Comparison of ENCODE assay signal across 8 cellular contexts in the genomic region with DNA sequence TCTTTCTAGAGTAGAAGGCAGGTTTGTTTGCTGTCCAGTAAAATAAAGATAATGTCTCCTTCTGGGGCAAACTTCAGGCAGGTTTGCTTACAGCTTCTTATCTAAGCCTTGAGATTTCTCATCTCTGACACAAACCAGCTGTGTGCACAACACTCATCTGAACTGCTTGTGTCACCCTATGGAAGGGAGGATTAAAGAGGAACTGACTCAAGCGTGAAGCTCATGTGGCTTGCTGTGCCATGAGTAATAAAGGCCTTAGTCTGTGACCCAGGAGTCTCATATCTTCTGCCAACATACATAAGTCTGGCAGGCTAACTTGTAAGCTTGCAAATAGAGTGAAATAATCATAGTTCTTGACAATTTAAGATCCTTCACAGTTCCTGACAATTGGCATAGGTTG. TPM values are rescaled to one million over a fixed set of nuclear protein-coding genes. Genes with fewer than 3 reads are reported as not detected.
DNase-seq lines count a peak whose midpoint lies in the region; ATAC-seq and TF ChIP-seq lines count a peak whose summit lies in the region.

No MANE protein-coding gene starts in this region.

- H3K9me3 ChIP-seq in IMR-90 (ENCODE audit: control insufficient read depth, insufficient read depth, low read length), result no peaks in the 10 kb centered on the region

- H3K4me3 Mint-ChIP-seq in activated naive CD4-positive, alpha-beta T cell treated with anti-CD3 and anti-CD28 coated beads, Interleukin-2, amount 10 ng/mL, durations not matched to agents 7 days and 5 days, result no peak overlapping the region
- H3K4me3 Mint-ChIP-seq in naive thymus-derived CD8-positive, alpha-beta T cell, result no peak overlapping the region
- H3K4me3 Mint-ChIP-seq in GM23338, result no peak overlapping the region

- in situ Hi-C loops in IMR-90 (cut with MboI; ENCODE audit: low sequenced_read_pairs), result no loop called here

- BruUV-seq in IMR-90 (replicated peaks; lab: Mats Ljungman, UMichigan), result no TSS peak

- CTCF ChIA-PET in activated naive CD4-positive, alpha-beta T cell treated with anti-CD3 and anti-CD28 coated beads, Interleukin-2, amount 10 ng/mL, durations not matched to agents 7 days and 5 days (lab: Charles Lee), result no interaction called here
- CTCF ChIA-PET in IMR-90 (lab: Yijun Ruan, JAX), result no interaction called here

- no peaks in the 10 kb centered on the region for H3K79me2 ChIP-seq in GM23338 (replicated peaks; ENCODE audit: insufficient read depth)

- H3K9me1 ChIP-seq in IMR-90 (ENCODE audit: insufficient read depth, low read length), result no peaks in the 10 kb centered on the region

- H3K23ac ChIP-seq in IMR-90 (ENCODE audit: low read depth, low read length), result no peak overlapping the region

- WGBS in IMR-90 (ENCODE audit: extremely low coverage in 2 of 2, insufficient read length in 1 of 2), 2 experiments, result no CpG with 5 or more reads among the region's 1 CpG

- no peak overlapping the region for H4K8ac ChIP-seq in IMR-90 (ENCODE audit: low read depth in 2 of 2, low read length in 2 of 2)

- no peak overlapping the region for H3K56ac ChIP-seq in IMR-90 (ENCODE audit: extremely low read depth, insufficient read depth, low read length)

- H3K4me2 ChIP-seq in IMR-90 (ENCODE audit: low read depth, low read length) (no peak overlapping the region), GM23338 (no peak overlapping the region)

- H4K20me1 ChIP-seq in IMR-90 (ENCODE audit: insufficient read depth, low read length) (no peaks in the 10 kb centered on the region), GM23338 (replicated peaks; ENCODE audit: insufficient read depth) (no peaks in the 10 kb centered on the region)

- H3K27me3 ChIP-seq in IMR-90 (ENCODE audit: control insufficient read depth, insufficient read depth, low read length) (no peaks in the 10 kb centered on the region), GM23338 (ENCODE audit: insufficient read depth) (no peaks in the 10 kb centered on the region)

- H3K9me3 Mint-ChIP-seq in activated naive CD4-positive, alpha-beta T cell treated with anti-CD3 and anti-CD28 coated beads, Interleukin-2, amount 50 U/mL, for 72 hours, result no peaks in the 10 kb centered on the region
- no peaks in the 10 kb centered on the region for H3K9me3 Mint-ChIP-seq in activated naive CD4-positive, alpha-beta T cell treated with anti-CD3 and anti-CD28 coated beads, Interleukin-2, amount 10 ng/mL, durations not matched to agents 7 days and 5 days
- H3K9me3 Mint-ChIP-seq in naive thymus-derived CD8-positive, alpha-beta T cell, result peaks cover 0 to 4% (median 0%) of the 10 kb centered on the region in 9 donors
- peaks cover 5% of the 10 kb centered on the region; the same call in 2 of the 3 replicates for H3K9me3 Mint-ChIP-seq in GM23338

- no peak overlapping the region for H4K91ac ChIP-seq in IMR-90 (ENCODE audit: insufficient read depth, low read depth, low read length)

- H2BK5ac ChIP-seq in IMR-90 (ENCODE audit: low read depth, low read length, poor library complexity, severe bottlenecking), result no peak overlapping the region

- H2BK20ac ChIP-seq in IMR-90 (ENCODE audit: low read depth, low read length), result no peak overlapping the region

- no peaks in the 10 kb centered on the region for H3K79me1 ChIP-seq in IMR-90 (ENCODE audit: low read depth in 1 of 2, low read length in 2 of 2)

- TF ChIP-seq CTCF in IMR-90 (conservative IDR thresholded peaks at IDR 0.05; ENCODE audit: low read depth, low read length) (no peak), cardiac fibroblast (IDR thresholded peaks at IDR 0.05; ENCODE audit: low read depth, low read length) (no peak), GM23338 (conservative IDR thresholded peaks at IDR 0.05; ENCODE audit: low read depth in 2 of 2) (no peak)

- no peak overlapping the region for H2AFZ ChIP-seq in IMR-90 (replicated peaks; ENCODE audit: low read length, poor library complexity)
- H2AFZ ChIP-seq in GM23338, result no peak overlapping the region

- no peaks in the 10 kb centered on the region for H3K9me2 ChIP-seq in GM23338 (ENCODE audit: insufficient read depth)

- POLR2A ChIA-PET in IMR-90 (lab: Charles Lee; ENCODE audit: unreplicated experiment), result no interaction called here
- POLR2A ChIA-PET in naive thymus-derived CD8-positive, alpha-beta T cell (lab: Charles Lee), result no interaction called here

- H3K4me1 Mint-ChIP-seq in activated naive CD4-positive, alpha-beta T cell treated with anti-CD3 and anti-CD28 coated beads, Interleukin-2, amount 10 ng/mL, durations not matched to agents 7 days and 5 days, result no peaks in the 10 kb centered on the region
- H3K4me1 Mint-ChIP-seq in naive thymus-derived CD8-positive, alpha-beta T cell, result no peaks in the 10 kb centered on the region
- H3K4me1 Mint-ChIP-seq in GM23338, result peaks cover 12% of the 10 kb centered on the region

- TF ChIP-seq POLR2A in IMR-90 (IDR thresholded peaks at IDR 0.05; ENCODE audit: low read depth, low read length), result no peak

- no peak overlapping the region for H3K4me3 ChIP-seq in IMR-90 (ENCODE audit: insufficient read depth, low read depth, low read length)
- no peak overlapping the region for H3K4me3 ChIP-seq in cardiac fibroblast (replicated peaks in 1 of 2; ENCODE audit: low read depth in 2 of 2, low read length in 2 of 2)
- no peak overlapping the region for H3K4me3 ChIP-seq in GM23338

- H3K18ac ChIP-seq in IMR-90 (ENCODE audit: low read depth, low read length), result no peak overlapping the region

- H3K9ac ChIP-seq in IMR-90 (ENCODE audit: low read depth, low read length), result no peak overlapping the region

- peak; percentile 87 to 100 for ATAC-seq in activated naive CD4-positive, alpha-beta T cell treated with anti-CD3 and anti-CD28 coated beads, Interleukin-2, amount 50 U/mL, for 72 hours
- peak; percentile 90 for ATAC-seq in IMR-90 (ENCODE audit: low read depth)
- peak; percentile 90 for ATAC-seq in stimulated activated naive CD8-positive, alpha-beta T cell treated with anti-CD3 and anti-CD28 coated beads, Interleukin-15, Interleukin-2, amounts not matched to agents 100 U/mL and 50 U/mL, for 24 hours
- no peak for ATAC-seq in naive thymus-derived CD8-positive, alpha-beta T cell
- ATAC-seq in GM23338, result no peak

- H3K36me3 ChIP-seq in IMR-90 (ENCODE audit: control insufficient read depth, insufficient read depth, low read length), result no peaks in the 10 kb centered on the region
- H3K36me3 ChIP-seq in GM23338 (ENCODE audit: insufficient read depth), result no peaks in the 10 kb centered on the region

- H3K14ac ChIP-seq in IMR-90 (replicated peaks; ENCODE audit: low read depth, low read length), result no peak overlapping the region

- no peak overlapping the region for H2BK15ac ChIP-seq in IMR-90 (ENCODE audit: low read depth, low read length)

- peak in 1 of 2 donors; percentile 4 for DNase-seq in activated naive CD4-positive, alpha-beta T cell treated with anti-CD3 and anti-CD28 coated beads, Interleukin-2, amount 50 U/mL, for 72 hours (ENCODE audit: low spot score in 2 of 2)
- no peak for DNase-seq in activated naive CD4-positive, alpha-beta T cell treated with anti-CD3 and anti-CD28 coated beads, Interleukin-2, amount 10 ng/mL, durations not matched to agents 7 days and 5 days
- DNase-seq in IMR-90 (peak; percentile 95), cardiac fibroblast (ENCODE audit: low read depth in 2 of 2) (peak; percentile 77 to 96), GM23338 (ENCODE audit: low spot score) (no peak), DMS79 treated with DMSO at 0.1 percent for 48 hours (lab: John Stamatoyannopoulos, UW) (no peak)
- DNase-seq in stimulated activated naive CD8-positive, alpha-beta T cell treated with anti-CD3 and anti-CD28 coated beads, Interleukin-15, Interleukin-2, amounts not matched to agents 100 U/mL and 50 U/mL, for 24 hours, result no peak
- DNase-seq in naive thymus-derived CD8-positive, alpha-beta T cell, result no peak

- dilution Hi-C loops in IMR-90 (cut with HindIII; ENCODE audit: low sequenced_read_pairs, unreplicated experiment), result no loop called here

- no peak overlapping the region for H2AK5ac ChIP-seq in IMR-90 (ENCODE audit: low read depth, low read length)

- no peak overlapping the region for H2BK120ac ChIP-seq in IMR-90 (ENCODE audit: low read depth, low read length)

- peaks cover 0 to 5% of the 10 kb centered on the region in 2 donors for H3K36me3 Mint-ChIP-seq in activated naive CD4-positive, alpha-beta T cell treated with anti-CD3 and anti-CD28 coated beads, Interleukin-2, amount 50 U/mL, for 72 hours
- no peaks in the 10 kb centered on the region for H3K36me3 Mint-ChIP-seq in activated naive CD4-positive, alpha-beta T cell treated with anti-CD3 and anti-CD28 coated beads, Interleukin-2, amount 10 ng/mL, durations not matched to agents 7 days and 5 days
- H3K36me3 Mint-ChIP-seq in naive thymus-derived CD8-positive, alpha-beta T cell, result peaks cover 0 to 4% (median 1%) of the 10 kb centered on the region in 3 donors
- no peaks in the 10 kb centered on the region; the same call in 2 of the 3 replicates for H3K36me3 Mint-ChIP-seq in GM23338 (ENCODE audit: low read depth)

- TF ChIP-seq RAD21 in IMR-90 (IDR thresholded peaks at IDR 0.05; ENCODE audit: low read length), result no peak

- intact Hi-C loops in IMR-90 (cut with micrococcal nuclease), result no loop called here

- H3F3A ChIP-seq in GM23338 (replicated peaks; ENCODE audit: low read depth), result no peaks in the 10 kb centered on the region

- H3K4ac ChIP-seq in IMR-90 (ENCODE audit: low read depth, low read length), result no peak overlapping the region

- no peak overlapping the region for H2AK9ac ChIP-seq in IMR-90 (replicated peaks; ENCODE audit: low read depth, low read length, poor library complexity)

- H3K27ac Mint-ChIP-seq in activated naive CD4-positive, alpha-beta T cell treated with anti-CD3 and anti-CD28 coated beads, Interleukin-2, amount 50 U/mL, for 72 hours, result no peak overlapping the region
- H3K27ac Mint-ChIP-seq in activated naive CD4-positive, alpha-beta T cell treated with anti-CD3 and anti-CD28 coated beads, Interleukin-2, amount 10 ng/mL, durations not matched to agents 7 days and 5 days, result no peak overlapping the region
- H3K27ac Mint-ChIP-seq in naive thymus-derived CD8-positive, alpha-beta T cell, result no peak overlapping the region
- H3K27ac Mint-ChIP-seq in GM23338, result no peak overlapping the region

- H4K5ac ChIP-seq in IMR-90 (ENCODE audit: low read depth, low read length), result no peak overlapping the region

- H3K27ac ChIP-seq in IMR-90 (ENCODE audit: insufficient read depth, low read length), result no peak overlapping the region
- H3K27ac ChIP-seq in GM23338 (ENCODE audit: low read depth), result no peak overlapping the region

- H3K27me3 Mint-ChIP-seq in activated naive CD4-positive, alpha-beta T cell treated with anti-CD3 and anti-CD28 coated beads, Interleukin-2, amount 10 ng/mL, durations not matched to agents 7 days and 5 days, result no peaks in the 10 kb centered on the region
- H3K27me3 Mint-ChIP-seq in naive thymus-derived CD8-positive, alpha-beta T cell, result peaks cover 0 to 8% (median 3%) of the 10 kb centered on the region in 5 donors
- H3K27me3 Mint-ChIP-seq in GM23338 (ENCODE audit: insufficient read depth, low read depth, poor library complexity), result no peaks in the 10 kb centered on the region

- H3K4me1 ChIP-seq in IMR-90 (ENCODE audit: control insufficient read depth, insufficient read depth, low read length) (no peaks in the 10 kb centered on the region), GM23338 (ENCODE audit: insufficient read depth) (peaks cover 10% of the 10 kb centered on the region)

RNA-seq across cellular contexts. Expression of a gene that starts 24.2 kb away (rescaled TPM):
- not detected for total RNA-seq in activated naive CD4-positive, alpha-beta T cell treated with anti-CD3 and anti-CD28 coated beads, Interleukin-2, amount 50 U/mL, for 72 hours
- not detected in 2 replicates for total RNA-seq in IMR-90 (2012; rRNA removed)
- polyA plus RNA-seq in IMR-90 (2012; rRNA removed), result not detected in 2 replicates
- polyA plus RNA-seq in IMR-90 (2012; cell fraction: cytosol; rRNA removed), result not detected in 2 replicates
- 0.06 TPM in 1 of 2 replicates, not detected in the other for polyA plus RNA-seq in IMR-90 (2012; cell fraction: nucleus; rRNA removed; ENCODE audit: low replicate concordance)
- total RNA-seq in naive thymus-derived CD8-positive, alpha-beta T cell, result not detected
- polyA plus RNA-seq in naive thymus-derived CD8-positive, alpha-beta T cell, result not detected
- total RNA-seq in GM23338 (2014; rRNA removed; shearing (Covaris generic)), result 0.94 TPM in 1 of 2 replicates, not detected in the other
- polyA plus RNA-seq in GM23338 (2016; fragmentation: Nextera tagmentation; extraction: Ambion mirVana), result 0.90 and 0.91 TPM in 2 replicates

Comparison
In these comparisons a context has a peak if more than half of its experiments do, and no peak if none do; other contexts are left out.
1. ATAC-seq: peak in activated naive CD4-positive, alpha-beta T cell treated with anti-CD3 and anti-CD28 coated beads, Interleukin-2, amount 50 U/mL, for 72 hours (2 of 2), IMR-90 (single experiment) and stimulated activated naive CD8-positive, alpha-beta T cell treated with anti-CD3 and anti-CD28 coated beads, Interleukin-15, Interleukin-2, amounts not matched to agents 100 U/mL and 50 U/mL, for 24 hours (single experiment); none in naive thymus-derived CD8-positive, alpha-beta T cell (0 of 2) and GM23338 (single experiment).
2. DNase-seq: peak in IMR-90 (single experiment) and cardiac fibroblast (2 of 2); none in activated naive CD4-positive, alpha-beta T cell treated with anti-CD3 and anti-CD28 coated beads, Interleukin-2, amount 10 ng/mL, durations not matched to agents 7 days and 5 days (single experiment), stimulated activated naive CD8-positive, alpha-beta T cell treated with anti-CD3 and anti-CD28 coated beads, Interleukin-15, Interleukin-2, amounts not matched to agents 100 U/mL and 50 U/mL, for 24 hours (single experiment), naive thymus-derived CD8-positive, alpha-beta T cell (0 of 10), GM23338 (single experiment) and DMS79 treated with DMSO at 0.1 percent for 48 hours (single experiment).